21 cellular contexts compared by ENCODE assay signal in genomic region chr3:13507247-13507790, GRCh38. TPM values are rescaled to one million over a fixed set of nuclear protein-coding genes. Genes with fewer than 3 reads are reported as not detected.
DNase-seq lines count a peak whose midpoint lies in the region; ATAC-seq, FAIRE-seq and TF ChIP-seq lines count a peak whose summit lies in the region.
"Had no signal": no experiment of that assay in that cellular context is flagged by ENCODE, and none has a peak within 500 bp of the region (broad histone marks: within the 10 kb centered on the region; RNA-seq: fewer than 3 reads in every experiment).

No MANE protein-coding gene starts in this region.

- TF ChIP-seq RAD21 in SK-N-SH (IDR thresholded peaks at IDR 0.05; ENCODE audit: low read length) = no peak
- no peak for TF ChIP-seq RAD21 in H1 (IDR thresholded peaks at IDR 0.05 in 1 of 2, conservative IDR thresholded peaks at IDR 0.05 in 1 of 2; ENCODE audit: low read depth in 2 of 2, low read length in 2 of 2)

- H3K18ac ChIP-seq in H1 (ENCODE audit: extremely low read depth, low read length) = no peak overlapping the region

- H3K4me1 Mint-ChIP-seq in neural crest cell = peaks cover 25% of the 10 kb centered on the region
- H3K4me1 Mint-ChIP-seq in activated naive CD8-positive, alpha-beta T cell treated with anti-CD3 and anti-CD28 coated beads, Interleukin-2, amount 50 U/mL, for 24 hours = no peaks in the 10 kb centered on the region
- H3K4me1 Mint-ChIP-seq: activated T-helper 17 cell treated with anti-CD3 and anti-CD28 coated beads, Interleukin-2, amount 50 U/mL, for 72 hours; CD14-positive monocyte had no signal

- TF ChIP-seq CTCF in SK-N-SH (IDR thresholded peaks at IDR 0.05) (no peak), H1 (IDR thresholded peaks at IDR 0.05; ENCODE audit: control extremely low read depth in 1 of 3, insufficient read depth in 1 of 3, low read depth in 1 of 3, low read length in 3 of 3) (no peak), neural crest cell (conservative IDR thresholded peaks at IDR 0.05) (no peak), vagina (IDR thresholded peaks at IDR 0.05) (no peak), GM10248 (IDR thresholded peaks at IDR 0.05; ENCODE audit: control extremely low read depth, extremely low read depth, low read depth, missing control alignments) (no peak)

- H3K27me3 Mint-ChIP-seq in neural crest cell (ENCODE audit: low read depth) = no peaks in the 10 kb centered on the region
- H3K27me3 Mint-ChIP-seq in activated naive CD8-positive, alpha-beta T cell treated with anti-CD3 and anti-CD28 coated beads, Interleukin-2, amount 50 U/mL, for 24 hours = no peaks in the 10 kb centered on the region
- H3K27me3 Mint-ChIP-seq: activated T-helper 17 cell treated with anti-CD3 and anti-CD28 coated beads, Interleukin-2, amount 50 U/mL, for 72 hours had no signal

- H3K4me1 ChIP-seq in SK-N-SH (ENCODE audit: control insufficient read depth in 1 of 2, insufficient read depth in 2 of 2, low read depth in 1 of 2, low read length in 1 of 2) (peaks cover 0 to 14% of the 10 kb centered on the region in 2 experiments; a peak in 1 of 4 replicates), H1 (replicated peaks in 1 of 4; ENCODE audit: control insufficient read depth in 3 of 4, insufficient read depth in 4 of 4, low read length in 3 of 4) (peaks cover 0 to 10% (median 3%) of the 10 kb centered on the region in 4 experiments; a peak in 1 of 7 replicates), vagina (peaks cover 33% of the 10 kb centered on the region)
- H3K4me1 ChIP-seq: pancreas, thyroid gland had no signal

- 49% methylated on average over 5 of the region's 7 CpGs for WGBS in SK-N-SH (ENCODE audit: low lambda C conversion rate)
- WGBS in H1 (ENCODE audit: extremely low coverage in 1 of 2, insufficient coverage in 1 of 2, insufficient read length in 1 of 2, insufficient replicate concordance in 2 of 2, low coverage in 1 of 2, low lambda C conversion rate in 2 of 2, missing lambda C conversion rate in 1 of 2), 2 experiments = 81% methylated on average over 7 of the region's 7 CpGs; no CpG with 5 or more reads in 1 of the 2 experiments

- TF ChIP-seq POLR2A in H1 (IDR thresholded peaks at IDR 0.05; ENCODE audit: control extremely low read depth in 1 of 2, low read depth in 2 of 2, low read length in 2 of 2) (no peak), vagina (IDR thresholded peaks at IDR 0.05) (no peak)

- no peaks in the 10 kb centered on the region for H3K79me1 ChIP-seq in H1 (ENCODE audit: low read depth, low read length)

- no peak overlapping the region for H3K56ac ChIP-seq in H1 (replicated peaks; ENCODE audit: insufficient read length, low read depth, low read length)

- H3K9me3 ChIP-seq in SK-N-SH = no peaks in the 10 kb centered on the region
- no peaks in the 10 kb centered on the region for H3K9me3 ChIP-seq in H1 (ENCODE audit: insufficient read depth in 2 of 2, low read depth in 1 of 2, low read length in 1 of 2)
- no peaks in the 10 kb centered on the region for H3K9me3 ChIP-seq in vagina
- H3K9me3 ChIP-seq: ascending aorta, gastrocnemius medialis, pancreas, thyroid gland had no signal

- H3K14ac ChIP-seq in H1 (ENCODE audit: insufficient read length) = no peak overlapping the region

- TF ChIP-seq EP300 in SK-N-SH (IDR thresholded peaks at IDR 0.05; ENCODE audit: borderline replicate concordance in 1 of 2, low read depth in 1 of 2, low read length in 1 of 2) (no peak), H1 (IDR thresholded peaks at IDR 0.05; ENCODE audit: borderline replicate concordance in 1 of 2, low read depth in 2 of 2, low read length in 2 of 2) (no peak)

- H3K4me3 Mint-ChIP-seq in neural crest cell = no peak overlapping the region
- no peak overlapping the region for H3K4me3 Mint-ChIP-seq in activated naive CD8-positive, alpha-beta T cell treated with anti-CD3 and anti-CD28 coated beads, Interleukin-2, amount 50 U/mL, for 24 hours
- H3K4me3 Mint-ChIP-seq: activated CD8-positive, alpha-beta T cell treated with anti-CD3 and anti-CD28 coated beads, Interleukin-2, amount 10 ng/mL, durations not matched to agents 7 days and 5 days; activated T-helper 17 cell treated with anti-CD3 and anti-CD28 coated beads, Interleukin-2, amount 50 U/mL, for 72 hours; CD14-positive monocyte had no signal

- no peak for DNase-seq in SK-N-SH
- no peak for DNase-seq in H1 (ENCODE audit: low read depth in 1 of 2, low spot score in 2 of 2)
- DNase-seq in neural crest cell (ENCODE audit: low read depth, low spot score) = no peak
- no peak for DNase-seq in vagina (ENCODE audit: extremely low spot score in 2 of 2)
- DNase-seq in GM10248 (ENCODE audit: extremely low spot score) = no peak
- no peak for DNase-seq in cerebellar nuclear complex (lab: John Stamatoyannopoulos, UW)
- DNase-seq in activated naive CD8-positive, alpha-beta T cell treated with anti-CD3 and anti-CD28 coated beads, Interleukin-2, amount 50 U/mL, for 24 hours = no peak
- DNase-seq: activated CD8-positive, alpha-beta T cell treated with anti-CD3 and anti-CD28 coated beads, Interleukin-2, amount 10 ng/mL, durations not matched to agents 7 days and 5 days; DMS79; gastrocnemius medialis; MM.1S; NCI-H2029 treated with DMSO at 0.1 percent for 48 hours; NCI-H82; SIG-M5; thyroid gland had no signal

- H3K4me3 ChIP-seq in SK-N-SH (ENCODE audit: low read depth in 2 of 2, low read length in 1 of 2) (no peak overlapping the region), H1 (ENCODE audit: extremely low read depth in 1 of 4, insufficient read depth in 2 of 4, low read depth in 3 of 4, low read length in 4 of 4) (no peak overlapping the region), vagina (no peak overlapping the region)
- H3K4me3 ChIP-seq: ascending aorta, gastrocnemius medialis, pancreas, thyroid gland had no signal

- peak overlapping the region; percentile 14 for H4K91ac ChIP-seq in H1 (replicated peaks; ENCODE audit: insufficient read length, low read length)

- no peaks in the 10 kb centered on the region for H3K9me3 Mint-ChIP-seq in neural crest cell
- H3K9me3 Mint-ChIP-seq in activated naive CD8-positive, alpha-beta T cell treated with anti-CD3 and anti-CD28 coated beads, Interleukin-2, amount 50 U/mL, for 24 hours = no peaks in the 10 kb centered on the region
- H3K9me3 Mint-ChIP-seq: activated T-helper 17 cell treated with anti-CD3 and anti-CD28 coated beads, Interleukin-2, amount 50 U/mL, for 72 hours had no signal

- CTCF ChIA-PET in SK-N-SH (lab: Yijun Ruan, JAX) (interaction anchor here (0.6 to 29.6 kb wide), 3 partner anchors 11 to 186 kb away, joined by 3 to 872 read pairs (median 31); no protein-coding TSS in a partner anchor), H1 (lab: Charles Lee; ENCODE audit: partially characterized antibody) (interaction anchor here (0.9 to 51.2 kb wide), 8 partner anchors 0 to 142 kb away, joined by 3 to 856 read pairs (median 4); partner anchors contain the start of gene FBLN2), GM10248 (lab: Yijun Ruan, JAX) (interaction anchor here (1.4 kb wide), 3 partner anchors 12 to 141 kb away, joined by 3 to 6 read pairs (median 4); no protein-coding TSS in a partner anchor)

- no peaks in the 10 kb centered on the region; the same call in 1 of the 2 replicates for H3K23me2 ChIP-seq in H1 (ENCODE audit: low read depth, low read length)

- no peak overlapping the region for H3K4me2 ChIP-seq in SK-N-SH
- H3K4me2 ChIP-seq in H1 (ENCODE audit: insufficient read depth in 1 of 2, low read depth in 2 of 2, low read length in 2 of 2) = no peak overlapping the region

- H2BK12ac ChIP-seq in H1 (ENCODE audit: low read depth, low read length) = peak overlapping the region; percentile 77; the same call in 1 of the 2 replicates

- no peak overlapping the region for H3K4ac ChIP-seq in H1 (replicated peaks; ENCODE audit: insufficient read length, low read depth, low read length)

- H2BK5ac ChIP-seq in H1 (ENCODE audit: low read depth, low read length) = no peak overlapping the region

- no peak overlapping the region for H2BK120ac ChIP-seq in H1 (replicated peaks; ENCODE audit: low read depth, low read length)

- no peaks in the 10 kb centered on the region for H3K27me3 ChIP-seq in SK-N-SH (ENCODE audit: insufficient read depth)
- no peaks in the 10 kb centered on the region; a peak in 1 of 7 replicates for H3K27me3 ChIP-seq in H1 (replicated peaks in 1 of 4; ENCODE audit: control insufficient read depth in 3 of 4, extremely low read depth in 1 of 4, insufficient read depth in 3 of 4, low read length in 3 of 4)
- no peaks in the 10 kb centered on the region for H3K27me3 ChIP-seq in vagina
- H3K27me3 ChIP-seq: ascending aorta, gastrocnemius medialis, pancreas, thyroid gland had no signal

- peak overlapping the region; percentile 62; the same call in 1 of the 2 replicates for H4K8ac ChIP-seq in H1 (ENCODE audit: extremely low read depth, insufficient read depth, low read length)

- H2AK5ac ChIP-seq in H1 (ENCODE audit: low read depth, low read length) = no peak overlapping the region

- H3K36me3 ChIP-seq in SK-N-SH (replicated peaks in 1 of 2; ENCODE audit: control insufficient read depth in 1 of 2, insufficient read depth in 2 of 2, low read length in 1 of 2) (no peaks in the 10 kb centered on the region), H1 (ENCODE audit: control insufficient read depth in 2 of 4, insufficient read depth in 4 of 4, low read length in 3 of 4) (no peaks in the 10 kb centered on the region), vagina (no peaks in the 10 kb centered on the region)
- H3K36me3 ChIP-seq: gastrocnemius medialis, thyroid gland had no signal

- H2BK15ac ChIP-seq in H1 (ENCODE audit: low read length) = no peak overlapping the region

- H4K5ac ChIP-seq in H1 (ENCODE audit: insufficient read length, low read depth, low read length) = no peak overlapping the region

- H2AFZ ChIP-seq in SK-N-SH (ENCODE audit: low read depth) (no peak overlapping the region), H1 (ENCODE audit: low read length) (no peak overlapping the region)

- H3K9ac ChIP-seq in SK-N-SH (no peak overlapping the region), H1 (replicated peaks in 1 of 4; ENCODE audit: extremely low read depth in 1 of 4, low read depth in 3 of 4, low read length in 3 of 4) (peak overlapping the region in 1 of 4 experiments; percentile 22; a peak in 1 of 7 replicates)

- no peak overlapping the region for H3K23ac ChIP-seq in H1 (ENCODE audit: insufficient read length)

- H4K20me1 ChIP-seq in SK-N-SH (ENCODE audit: insufficient read depth) (no peaks in the 10 kb centered on the region), H1 (replicated peaks in 1 of 2; ENCODE audit: control insufficient read depth in 1 of 2, insufficient read depth in 2 of 2, low read length in 2 of 2) (no peaks in the 10 kb centered on the region)

- peak; percentile 25 for ATAC-seq in SK-N-SH treated with all-trans-retinoic acid at 6 μM for 48 hours
- no peak for ATAC-seq in activated naive CD8-positive, alpha-beta T cell treated with anti-CD3 and anti-CD28 coated beads, Interleukin-2, amount 50 U/mL, for 24 hours
- ATAC-seq: activated CD8-positive, alpha-beta T cell treated with anti-CD3 and anti-CD28 coated beads, Interleukin-2, amount 10 ng/mL, durations not matched to agents 7 days and 5 days; activated T-helper 17 cell treated with anti-CD3 and anti-CD28 coated beads, Interleukin-2, amount 50 U/mL, for 72 hours had no signal

- H3K79me2 ChIP-seq in SK-N-SH (ENCODE audit: insufficient read depth) (no peaks in the 10 kb centered on the region), H1 (ENCODE audit: control insufficient read depth in 1 of 2, insufficient read depth in 2 of 2, low read length in 2 of 2) (no peaks in the 10 kb centered on the region)

- intact Hi-C loops in vagina (cut with DNase I) = no loop called here

- no peak overlapping the region for H2BK20ac ChIP-seq in H1 (ENCODE audit: low read length)

- peak overlapping the region; percentile 21 for H3K27ac Mint-ChIP-seq in neural crest cell (ENCODE audit: unreplicated experiment)
- H3K27ac Mint-ChIP-seq in activated naive CD8-positive, alpha-beta T cell treated with anti-CD3 and anti-CD28 coated beads, Interleukin-2, amount 50 U/mL, for 24 hours = no peak overlapping the region
- H3K27ac Mint-ChIP-seq: activated CD8-positive, alpha-beta T cell treated with anti-CD3 and anti-CD28 coated beads, Interleukin-2, amount 10 ng/mL, durations not matched to agents 7 days and 5 days; activated T-helper 17 cell treated with anti-CD3 and anti-CD28 coated beads, Interleukin-2, amount 50 U/mL, for 72 hours had no signal

- no peaks in the 10 kb centered on the region for H3K9me2 ChIP-seq in SK-N-SH

- FAIRE-seq in H1 (lab: Jason Lieb, UNC) = no peak
- FAIRE-seq: pancreas, TTC549 had no signal

- H3K36me3 Mint-ChIP-seq in neural crest cell (ENCODE audit: low read depth) = no peaks in the 10 kb centered on the region
- H3K36me3 Mint-ChIP-seq in activated naive CD8-positive, alpha-beta T cell treated with anti-CD3 and anti-CD28 coated beads, Interleukin-2, amount 50 U/mL, for 24 hours (ENCODE audit: low read depth) = no peaks in the 10 kb centered on the region

- POLR2A ChIA-PET in SK-N-SH (lab: Yijun Ruan, JAX) (interaction anchor here (1.8 kb wide), 1 partner anchor 68 kb away, joined by 5 read pairs; no protein-coding TSS in a partner anchor), H1 (lab: Charles Lee; ENCODE audit: partially characterized antibody) (interaction anchor here (1.3 kb wide), 1 partner anchor 145 kb away, joined by 3 read pairs; no protein-coding TSS in a partner anchor), GM10248 (lab: Yijun Ruan, JAX) (no interaction called here)

- H3F3A ChIP-seq in SK-N-SH (replicated peaks; ENCODE audit: insufficient read depth) = no peaks in the 10 kb centered on the region

- H3K27ac ChIP-seq in SK-N-SH (ENCODE audit: low read depth in 2 of 2, low read length in 1 of 2) (peak overlapping the region in 1 of 2 experiments; percentile 58; a peak in 2 of 4 replicates), H1 (ENCODE audit: low read depth, low read length) (no peak overlapping the region; the same call in 1 of the 2 replicates), vagina (peak overlapping the region; percentile 75)
- H3K27ac ChIP-seq: ascending aorta, pancreas, thyroid gland had no signal

RNA-seq across cellular contexts. Expression of gene HDAC11, which starts 27.2 kb away (rescaled TPM):
- polyA plus RNA-seq in SK-N-SH (2012; rRNA removed) = 13.9 and 17.5 TPM in 2 replicates
- polyA plus RNA-seq in SK-N-SH (2012; cell fraction: cytosol; rRNA removed) = 7.3 and 11.6 TPM in 2 replicates
- 12.8 and 15.7 TPM in 2 replicates for polyA plus RNA-seq in SK-N-SH (2012; cell fraction: nucleus; rRNA removed)
- total RNA-seq in H1 (2021; fragmentation: NEBNext Ultra II Directional; extraction: Animal tissue kit (Norgen Biotek cat#: 25700)) = 7.4 and 7.5 TPM in 2 replicates
- polyA plus RNA-seq in H1 (2011; rRNA removed) = 6.8 and 7.7 TPM in 2 replicates
- polyA plus RNA-seq in H1 (2011; cell fraction: cytosol; rRNA removed) = 7.9 TPM
- polyA plus RNA-seq in H1 (2011; cell fraction: nucleus; rRNA removed) = 8.3 TPM
- 6.0 to 17.0 TPM (median 10.6 TPM) in 4 replicates for polyA plus RNA-seq in H1 (2012, experiment 1 of 2)
- polyA plus RNA-seq in H1 (2012, experiment 2 of 2) = 20.4 TPM
- 5.8 TPM for polyA plus RNA-seq in H1 (2013, experiment 1 of 2)
- polyA plus RNA-seq in H1 (2013, experiment 2 of 2) = 6.0 TPM
- 5.5 and 9.7 TPM in 2 replicates for polyA minus RNA-seq in H1 (2011; rRNA and poly(A)+ RNA removed)
- 5.5 TPM for polyA minus RNA-seq in H1 (2011; cell fraction: cytosol; rRNA and poly(A)+ RNA removed)
- 6.2 TPM for polyA minus RNA-seq in H1 (2011; cell fraction: nucleus; rRNA and poly(A)+ RNA removed)
- 12.6 and 14.0 TPM in 2 replicates for total RNA-seq in neural crest cell
- 12.0 TPM for total RNA-seq in vagina

RNA-seq across cellular contexts. Expression of gene FBLN2, which starts 41.6 kb away (rescaled TPM):
- polyA plus RNA-seq in SK-N-SH (2012; rRNA removed) = 4.8 and 5.2 TPM in 2 replicates
- polyA plus RNA-seq in SK-N-SH (2012; cell fraction: cytosol; rRNA removed) = 1.5 and 2.6 TPM in 2 replicates
- 4.4 and 5.2 TPM in 2 replicates for polyA plus RNA-seq in SK-N-SH (2012; cell fraction: nucleus; rRNA removed)
- total RNA-seq in H1 (2021; fragmentation: NEBNext Ultra II Directional; extraction: Animal tissue kit (Norgen Biotek cat#: 25700)) = 15.5 and 17.4 TPM in 2 replicates
- 24.2 and 26.5 TPM in 2 replicates for polyA plus RNA-seq in H1 (2011; rRNA removed)
- 18.1 TPM for polyA plus RNA-seq in H1 (2011; cell fraction: cytosol; rRNA removed)
- polyA plus RNA-seq in H1 (2011; cell fraction: nucleus; rRNA removed) = 23.2 TPM
- polyA plus RNA-seq in H1 (2012, experiment 1 of 2) = 7.5 to 15.3 TPM (median 12.9 TPM) in 4 replicates
- 12.0 TPM for polyA plus RNA-seq in H1 (2012, experiment 2 of 2)
- polyA plus RNA-seq in H1 (2013, experiment 1 of 2) = 42.7 TPM
- polyA plus RNA-seq in H1 (2013, experiment 2 of 2) = 31.4 TPM
- 9.5 and 12.2 TPM in 2 replicates for polyA minus RNA-seq in H1 (2011; rRNA and poly(A)+ RNA removed)
- 17.5 TPM for polyA minus RNA-seq in H1 (2011; cell fraction: cytosol; rRNA and poly(A)+ RNA removed)
- polyA minus RNA-seq in H1 (2011; cell fraction: nucleus; rRNA and poly(A)+ RNA removed) = 6.6 TPM
- 4.9 and 6.3 TPM in 2 replicates for total RNA-seq in neural crest cell
- 94.3 TPM for total RNA-seq in vagina
- polyA plus RNA-seq: CD14-positive monocyte had no signal
